ENCODE assay signal across 16 cellular contexts in the genomic region with DNA sequence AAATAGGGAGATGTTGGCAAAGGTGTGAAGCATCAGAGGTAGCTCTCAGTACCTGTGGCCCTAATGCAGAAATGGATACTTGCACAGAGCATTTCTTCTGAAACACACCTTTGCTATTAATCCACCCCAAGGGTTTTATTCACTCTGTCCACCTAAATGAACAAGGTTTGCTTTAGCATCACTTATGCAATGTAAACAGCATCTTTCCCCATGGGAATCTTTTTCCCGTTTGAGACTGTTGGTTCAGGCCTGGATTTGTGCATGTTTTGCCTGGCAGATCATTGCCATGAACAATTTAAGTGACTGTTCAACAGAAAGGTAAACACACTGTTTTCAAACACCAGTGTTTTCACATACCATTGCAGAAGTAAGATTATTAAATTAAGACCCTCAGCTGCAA.
"Had no signal": no experiment of that assay in that cellular context is flagged by ENCODE, and none has a peak within 500 bp of the region (broad histone marks: within the 10 kb centered on the region; RNA-seq: fewer than 3 reads in every experiment).

No MANE protein-coding gene starts in this region.

- H3K4me3 Mint-ChIP-seq: naive B cell had no signal

- H3K4me1 Mint-ChIP-seq: naive B cell had no signal

- H3K36me3 Mint-ChIP-seq: naive B cell had no signal

- H3K27ac Mint-ChIP-seq: naive B cell had no signal

- DNase-seq: cortex of kidney; dorsolateral prefrontal cortex; effector CD8-positive, alpha-beta T cell; heart left ventricle; hippocampal formation; left colon; mesendoderm; naive B cell; nucleus accumbens; ovary; small intestine; stimulated activated CD4-positive, alpha-beta T cell treated with anti-CD3 and anti-CD28 coated beads, Interleukin-12 subunit alpha, Interleukin-12 subunit beta, amount 100 ng/mL, for 4 hours; stimulated activated naive CD4-positive, alpha-beta T cell; stomach; substantia nigra; trophoblast cell had no signal
